ENCODE assay signal across 8 cellular contexts in the genomic region with DNA sequence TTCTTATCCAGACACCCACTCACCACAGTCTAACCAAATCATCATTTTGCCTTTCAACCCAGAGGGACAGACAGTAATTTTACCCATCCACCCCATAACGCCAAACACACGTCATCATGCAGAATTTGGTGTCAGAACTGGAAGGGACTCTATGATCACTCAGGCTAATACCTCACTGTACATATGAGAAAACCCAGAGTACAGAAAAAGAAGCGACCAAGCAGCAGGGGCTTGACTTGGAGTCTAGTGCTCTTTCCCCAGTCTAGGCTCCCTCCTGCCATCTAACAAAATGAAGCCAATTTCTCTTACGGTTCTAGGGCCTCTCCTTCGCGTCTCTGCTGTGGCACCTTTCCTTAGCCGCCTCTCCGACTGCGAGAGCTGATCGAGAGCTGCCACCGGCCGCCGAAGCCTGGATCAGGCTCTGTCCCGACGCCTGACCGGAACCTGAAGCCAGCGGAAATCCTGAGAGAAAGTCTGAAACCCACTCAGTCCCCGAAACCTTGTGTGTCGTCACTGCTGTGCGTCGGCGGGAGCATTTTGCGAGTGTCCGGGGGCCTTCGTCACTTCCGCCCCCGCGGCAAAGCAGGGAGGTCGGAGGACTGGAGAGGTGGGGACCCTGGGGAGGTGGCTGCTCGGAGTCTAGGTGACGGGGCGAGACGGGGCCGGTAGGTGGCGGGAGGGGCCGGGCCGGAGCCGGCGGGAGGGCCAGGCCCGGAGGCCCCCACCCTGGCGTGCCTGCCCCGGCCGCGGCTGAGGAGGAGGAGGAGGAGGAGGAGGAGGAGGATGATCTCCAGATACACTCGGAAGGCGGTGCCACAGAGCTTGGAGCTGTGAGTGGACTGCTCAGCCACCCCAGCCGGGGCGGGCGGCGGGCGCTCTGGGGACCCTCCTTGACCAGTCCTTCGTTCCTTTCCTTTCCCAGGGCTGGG. TPM values are rescaled to one million over a fixed set of nuclear protein-coding genes. Genes with fewer than 3 reads are reported as not detected.
DNase-seq lines count a peak whose midpoint lies in the region; ATAC-seq, FAIRE-seq and TF ChIP-seq lines count a peak whose summit lies in the region.

A gene (minus strand): TSS at position 452 of the 929 bp plus-strand sequence. CDS start 4,071 bp downstream, outside the sequence.
A gene (plus strand): TSS at position 563 of the 929 bp plus-strand sequence. CDS start 221 bp downstream, at position 784.

- peak; percentile 65; the same call in 1 of the 2 replicates for TF ChIP-seq RAD21 in HepG2 (CRISPR knock-in tag; IDR thresholded peaks at IDR 0.05)

- no peaks in the 10 kb centered on the region for H4K20me1 ChIP-seq in HepG2 (ENCODE audit: insufficient read depth, low read length)

- H3K27ac Mint-ChIP-seq in CD14-positive monocyte: peak within 1 kb of the TSS; percentile 99 to 100 (median 100)

- peak within 1 kb of the TSS; percentile 89 for H3K27ac ChIP-seq in HepG2 (ENCODE audit: extremely low read length, insufficient read depth, low read length)

- H3K4me1 Mint-ChIP-seq in CD14-positive monocyte: peaks cover 23% of the 10 kb centered on the region

- H3K36me3 ChIP-seq in HepG2 (replicated peaks in 1 of 2; ENCODE audit: control insufficient read depth in 1 of 2, insufficient read depth in 2 of 2, low read length in 2 of 2): peaks cover 0 to 14% of the 10 kb centered on the region in 2 experiments; a peak in 2 of 5 replicates

- H3K9ac ChIP-seq in HepG2 (ENCODE audit: insufficient read depth, low read depth, low read length): peak within 1 kb of the TSS; percentile 93

- intact Hi-C loops in CD14-positive monocyte (cut with micrococcal nuclease): loop anchor here (5.0 to 10.0 kb wide), 4 partner anchors 53 to 816 kb away; a partner anchor contains a TSS
- intact Hi-C loops in HepG2 (cut with micrococcal nuclease; ENCODE audit: unreplicated experiment): loop anchor here (2.0 kb wide), 3 partner anchors 51 to 79 kb away; a partner anchor contains a TSS

- H3K4me3 ChIP-seq in HepG2 (replicated peaks in 1 of 3; ENCODE audit: insufficient read depth in 1 of 3, low read depth in 2 of 3, low read length in 3 of 3): peak within 1 kb of the TSS; percentile 80 to 89 (median 84)

- H3K4me3 Mint-ChIP-seq in CD14-positive monocyte: peak within 1 kb of the TSS; percentile 98 to 99

- TF ChIP-seq EP300 in HepG2 (IDR thresholded peaks at IDR 0.05; ENCODE audit: low read depth in 2 of 2, low read length in 2 of 2) (peak; percentile 28 to 63; a peak in 3 of 4 replicates), HepG2 (CRISPR knock-in tag; IDR thresholded peaks at IDR 0.05; ENCODE audit: borderline replicate concordance) (peak; percentile 16; the same call in 1 of the 2 replicates)

- H3K4me1 ChIP-seq in HepG2 (ENCODE audit: insufficient read depth, low read length): peaks cover 15% of the 10 kb centered on the region

- peaks cover 12 to 19% of the 10 kb centered on the region in 2 donors for H3K36me3 Mint-ChIP-seq in CD14-positive monocyte

- no TSS peak for BruUV-seq in HepG2 (replicated peaks; lab: Mats Ljungman, UMichigan)

- no peaks in the 10 kb centered on the region for H3K9me3 ChIP-seq in HepG2 (ENCODE audit: low read length)

- H3K79me2 ChIP-seq in HepG2 (ENCODE audit: insufficient read depth, low read length): peaks cover 40% of the 10 kb centered on the region

- H3K27me3 ChIP-seq in HepG2 (ENCODE audit: control insufficient read depth in 1 of 2, insufficient read depth in 2 of 2, low read length in 2 of 2): no peaks in the 10 kb centered on the region; a peak in 1 of 5 replicates

- H3K9me3 Mint-ChIP-seq in CD14-positive monocyte: peaks cover 0 to 7% (median 0%) of the 10 kb centered on the region in 7 donors

- CTCF ChIA-PET in HepG2 (lab: Yijun Ruan, JAX; ENCODE audit: low intra/inter-chr PET ratio, low total read pairs): interaction anchor here (1.8 kb wide), 1 partner anchor 51 kb away, joined by 4 read pairs; no protein-coding TSS in a partner anchor

- POLR2A ChIA-PET in HepG2 (lab: Yijun Ruan, JAX): interaction anchor here (0.8 to 3.2 kb wide), 12 partner anchors 11 to 333 kb away, joined by 3 to 20 read pairs (median 4); a partner anchor contains a TSS

- H3K4me2 ChIP-seq in HepG2 (ENCODE audit: low read depth, low read length): peak within 1 kb of the TSS; percentile 85

- in situ Hi-C loops in HepG2 (cut with HindIII; ENCODE audit: extremely low pct_ligation_motif_present, low pct_unique_long_range_greater_than_20kb): no loop called here

- peak; percentile 83 for FAIRE-seq in HepG2 (lab: Jason Lieb, UNC)

- peak within 1 kb of the TSS; percentile 1 for H2AFZ ChIP-seq in HepG2 (ENCODE audit: low read length)

- TF ChIP-seq POLR2A in HepG2 (IDR thresholded peaks at IDR 0.05; ENCODE audit: insufficient read depth in 1 of 2, low read depth in 2 of 2, low read length in 2 of 2): peak; percentile 92 to 93

- TF ChIP-seq CTCF in CD14-positive monocyte (IDR thresholded peaks at IDR 0.05) (no peak), HepG2 (CRISPR knock-in tag; IDR thresholded peaks at IDR 0.05) (peak; percentile 66)

- H3K27me3 Mint-ChIP-seq in CD14-positive monocyte (ENCODE audit: low read depth in 3 of 3): peaks cover 0 to 3% (median 0%) of the 10 kb centered on the region in 3 donors

- ATAC-seq in GM19351 (IDR thresholded peaks at IDR 0.05; ENCODE audit: unreplicated experiment) (peak; percentile 89), HG03558 (IDR thresholded peaks at IDR 0.05; ENCODE audit: extremely low read depth, unreplicated experiment) (peak; percentile 68), HepG2 (peak; percentile 98)

- 2% methylated on average over 32 of the region's 52 CpGs for WGBS in HepG2 (ENCODE audit: low lambda C conversion rate)

- DNase-seq in CD14-positive monocyte (ENCODE audit: low spot score) (peak; percentile 92), NCI-H82 (lab: John Stamatoyannopoulos, UW) (peak; percentile 93), dermis microvascular lymphatic vessel endothelial cell (ENCODE audit: low read depth in 2 of 2) (peak; percentile 97), HepG2 (ENCODE audit: low spot score) (peak; percentile 95)
- DNase-seq in activated CD4-positive, alpha-beta T cell treated with anti-CD3 and anti-CD28 coated beads, Interleukin-2, amount 50 U/mL, for 48 hours: peak; percentile 94 to 95
- peak; percentile 94 for DNase-seq in stimulated activated CD4-positive, alpha-beta T cell treated with anti-CD3 and anti-CD28 coated beads, Interleukin-4, amount 100 ng/mL, for 1 hour

TF ChIP-seq in HepG2, 621 proteins besides CTCF, POLR2A, EP300 and RAD21 (continues in another document):
- TF ChIP-seq MTF1 (CRISPR knock-in tag; IDR thresholded peaks at IDR 0.05) (no peak), ZNF143 (CRISPR knock-in tag; IDR thresholded peaks at IDR 0.05) (peak; percentile 70)

RNA-seq across cellular contexts. Expression of the first gene that starts in this region (rescaled TPM):
- polyA plus RNA-seq in CD14-positive monocyte (10 to 100 TPM; 16.7 to 20.2 TPM), HepG2 (2011; rRNA removed) (17.4 and 21.5 TPM in 2 replicates)
- total RNA-seq in dermis microvascular lymphatic vessel endothelial cell (19.1 and 21.6 TPM in 2 replicates), HepG2 (2016; rRNA removed; fragmentation: Illumina TruSeq; extraction: Trizol) (27.6 and 41.8 TPM in 2 replicates)
- 3.5 and 4.7 TPM in 2 replicates for total RNA-seq in HepG2 (2016; cell fraction: cytosol; rRNA removed; fragmentation: Illumina TruSeq; extraction: Trizol; ENCODE audit: low read depth)
- 26.8 and 41.9 TPM in 2 replicates for total RNA-seq in HepG2 (2016; cell fraction: insoluble cytoplasmic fraction; rRNA removed; fragmentation: Illumina TruSeq; extraction: Trizol)
- 6.3 and 7.0 TPM in 2 replicates for total RNA-seq in HepG2 (2016; cell fraction: membrane; rRNA removed; fragmentation: Illumina TruSeq; extraction: Trizol)
- 25.6 and 27.8 TPM in 2 replicates for total RNA-seq in HepG2 (2016; cell fraction: nucleus; rRNA removed; fragmentation: Illumina TruSeq; extraction: Trizol)
- polyA plus RNA-seq in HepG2 (2011; cell fraction: cytosol; rRNA removed): 12.4 and 14.5 TPM in 2 replicates
- 12.0 and 12.2 TPM in 2 replicates for polyA plus RNA-seq in HepG2 (2011; cell fraction: nucleus; rRNA removed)
- 13.6 and 15.8 TPM in 2 replicates for polyA plus RNA-seq in HepG2 (2012)
- polyA plus RNA-seq in HepG2 (2016; cell fraction: cytosol; fragmentation: Illumina TruSeq; extraction: Trizol; ENCODE audit: low read depth): 2.1 and 2.2 TPM in 2 replicates
- polyA plus RNA-seq in HepG2 (2016; cell fraction: insoluble cytoplasmic fraction; fragmentation: Illumina TruSeq; extraction: Trizol; ENCODE audit: low read depth): 39.7 and 42.6 TPM in 2 replicates
- polyA plus RNA-seq in HepG2 (2016; cell fraction: membrane; fragmentation: Illumina TruSeq; extraction: Trizol; ENCODE audit: low read depth): 3.0 and 3.6 TPM in 2 replicates
- polyA plus RNA-seq in HepG2 (2016; cell fraction: nucleus; fragmentation: Illumina TruSeq; extraction: Trizol; ENCODE audit: insufficient read depth, low read depth): 23.4 and 24.6 TPM in 2 replicates
- 23.9 and 37.6 TPM in 2 replicates for polyA minus RNA-seq in HepG2 (2011; rRNA and poly(A)+ RNA removed; ENCODE audit: low replicate concordance)
- 14.0 and 18.4 TPM in 2 replicates for polyA minus RNA-seq in HepG2 (2011; cell fraction: cytosol; rRNA and poly(A)+ RNA removed)
- polyA minus RNA-seq in HepG2 (2011; cell fraction: nucleus; rRNA and poly(A)+ RNA removed): 41.2 and 47.6 TPM in 2 replicates

RNA-seq across cellular contexts. Expression of the second gene that starts in this region (rescaled TPM):
- polyA plus RNA-seq in CD14-positive monocyte (1 to 10 TPM; 2.6 TPM), HepG2 (2011; rRNA removed) (14.7 and 16.8 TPM in 2 replicates)
- total RNA-seq in dermis microvascular lymphatic vessel endothelial cell (19.6 and 25.5 TPM in 2 replicates), HepG2 (2016; rRNA removed; fragmentation: Illumina TruSeq; extraction: Trizol) (9.1 and 9.3 TPM in 2 replicates)
- 8.8 and 9.0 TPM in 2 replicates for total RNA-seq in HepG2 (2016; cell fraction: cytosol; rRNA removed; fragmentation: Illumina TruSeq; extraction: Trizol; ENCODE audit: low read depth)
- total RNA-seq in HepG2 (2016; cell fraction: insoluble cytoplasmic fraction; rRNA removed; fragmentation: Illumina TruSeq; extraction: Trizol): 7.4 and 8.3 TPM in 2 replicates
- total RNA-seq in HepG2 (2016; cell fraction: membrane; rRNA removed; fragmentation: Illumina TruSeq; extraction: Trizol): 14.6 and 16.2 TPM in 2 replicates
- total RNA-seq in HepG2 (2016; cell fraction: nucleus; rRNA removed; fragmentation: Illumina TruSeq; extraction: Trizol): 5.7 and 8.2 TPM in 2 replicates
- polyA plus RNA-seq in HepG2 (2011; cell fraction: cytosol; rRNA removed): 11.4 and 15.6 TPM in 2 replicates
- 16.3 and 16.9 TPM in 2 replicates for polyA plus RNA-seq in HepG2 (2011; cell fraction: nucleus; rRNA removed)
- 8.6 and 10.6 TPM in 2 replicates for polyA plus RNA-seq in HepG2 (2012)
- polyA plus RNA-seq in HepG2 (2016; cell fraction: cytosol; fragmentation: Illumina TruSeq; extraction: Trizol; ENCODE audit: low read depth): 9.0 and 10.7 TPM in 2 replicates
- polyA plus RNA-seq in HepG2 (2016; cell fraction: insoluble cytoplasmic fraction; fragmentation: Illumina TruSeq; extraction: Trizol; ENCODE audit: low read depth): 8.7 and 8.9 TPM in 2 replicates
- 14.0 and 17.5 TPM in 2 replicates for polyA plus RNA-seq in HepG2 (2016; cell fraction: membrane; fragmentation: Illumina TruSeq; extraction: Trizol; ENCODE audit: low read depth)
- 12.3 and 15.2 TPM in 2 replicates for polyA plus RNA-seq in HepG2 (2016; cell fraction: nucleus; fragmentation: Illumina TruSeq; extraction: Trizol; ENCODE audit: insufficient read depth, low read depth)
- 10.6 and 13.2 TPM in 2 replicates for polyA minus RNA-seq in HepG2 (2011; rRNA and poly(A)+ RNA removed; ENCODE audit: low replicate concordance)
- polyA minus RNA-seq in HepG2 (2011; cell fraction: cytosol; rRNA and poly(A)+ RNA removed): 6.1 and 10.5 TPM in 2 replicates
- polyA minus RNA-seq in HepG2 (2011; cell fraction: nucleus; rRNA and poly(A)+ RNA removed): 9.9 and 15.8 TPM in 2 replicates

Comparison
In these comparisons a context has a peak if more than half of its experiments do, and no peak if none do; other contexts are left out.
1. Peak in every context shown above with its lines: DNase-seq, ATAC-seq, H3K4me3 ChIP-seq and H3K27ac ChIP-seq.